In the genomic region with DNA sequence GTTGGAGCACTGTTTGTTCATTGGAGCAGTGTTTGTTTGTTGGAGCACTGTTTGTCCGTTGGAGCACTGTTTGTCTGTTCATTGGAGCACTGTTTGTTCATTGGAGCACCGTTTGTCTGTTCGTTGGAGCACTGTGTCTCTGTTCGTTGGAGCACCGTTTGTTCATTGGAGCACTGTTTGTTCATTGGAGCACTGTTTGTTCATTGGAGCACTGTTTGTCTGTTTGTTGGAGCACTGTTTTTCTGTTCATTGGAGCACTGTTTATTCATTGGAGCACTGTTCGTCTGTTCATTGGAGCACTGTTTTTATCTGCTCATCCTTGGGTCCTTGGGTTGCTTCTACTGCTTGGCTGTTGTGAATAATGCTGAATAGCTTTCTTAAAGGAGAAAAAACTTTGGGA, we compare ENCODE assay signal across 26 cellular contexts.
"Had no signal": no experiment of that assay in that cellular context is flagged by ENCODE, and none has a peak within 500 bp of the region (broad histone marks: within the 10 kb centered on the region; RNA-seq: fewer than 3 reads in every experiment).

No MANE protein-coding gene starts in this region.

- H3K27ac ChIP-seq: colonic mucosa, epithelial cell of prostate, esophagus squamous epithelium, gastrocnemius medialis, heart right ventricle, left lung, lower lobe of right lung had no signal

- FAIRE-seq: endometrium, islet of Langerhans, keratinocyte had no signal

- H3K4me1 ChIP-seq: colonic mucosa, esophagus squamous epithelium, gastrocnemius medialis, heart right ventricle, left lung, lower lobe of right lung had no signal

- H3K9me3 ChIP-seq: colonic mucosa, esophagus squamous epithelium, gastrocnemius medialis had no signal

- H3K36me3 ChIP-seq: colonic mucosa, lower lobe of right lung had no signal

- H3K27me3 ChIP-seq: colonic mucosa, esophagus squamous epithelium, gastrocnemius medialis, heart right ventricle, left lung had no signal

- ATAC-seq: effector memory CD8-positive, alpha-beta T cell; esophagus mucosa; gastrocnemius medialis; heart right ventricle; left cardiac atrium; left lung; left ventricle myocardium superior; lower lobe of right lung; mucosa of descending colon had no signal

- DNase-seq: colonic mucosa; cortex of kidney; effector CD8-positive, alpha-beta T cell; effector memory CD8-positive, alpha-beta T cell; endodermal cell; erythroblast; esophagus squamous epithelium; foreskin fibroblast; foreskin melanocyte; gastrocnemius medialis; glutamatergic neuron; head of caudate nucleus; heart right ventricle; hippocampal formation; left cardiac atrium; left lung; left ventricle myocardium superior; lower lobe of right lung; mesenchymal stem cell; mucosa of descending colon; naive B cell had no signal

- H3K4me3 ChIP-seq: colonic mucosa, esophagus squamous epithelium, gastrocnemius medialis, heart right ventricle, left lung, lower lobe of right lung, mucosa of descending colon had no signal
